In genomic region chr2:68453761-68454360, GRCh38 we compare ENCODE assay signal across 1 cellular context.
TF ChIP-seq lines count a peak whose summit lies in the region.

No MANE protein-coding gene starts in this region.

TF ChIP-seq in SK-N-SH, 30 proteins besides CTCF, POLR2A, EP300 and RAD21:
- TF ChIP-seq MEF2A (IDR thresholded peaks at IDR 0.05; ENCODE audit: borderline replicate concordance, low read depth) (no peak), USF2 (IDR thresholded peaks at IDR 0.05; ENCODE audit: borderline replicate concordance, low read depth, low read length) (no peak), PBX3 (IDR thresholded peaks at IDR 0.05) (no peak), ZBTB33 (IDR thresholded peaks at IDR 0.05; ENCODE audit: borderline replicate concordance, low read depth) (no peak), RXRA (IDR thresholded peaks at IDR 0.05; ENCODE audit: borderline replicate concordance, low read depth) (no peak), NRF1 (IDR thresholded peaks at IDR 0.05; ENCODE audit: low read depth, low read length) (no peak), TAF1 (IDR thresholded peaks at IDR 0.05; ENCODE audit: borderline replicate concordance, low read depth, low read length) (no peak), MXI1 (IDR thresholded peaks at IDR 0.05; ENCODE audit: low read depth, low read length) (no peak), RFX5 (IDR thresholded peaks at IDR 0.05; ENCODE audit: low read length) (no peak), SMC3 (IDR thresholded peaks at IDR 0.05; ENCODE audit: low read depth, low read length) (no peak), CHD2 (IDR thresholded peaks at IDR 0.05; ENCODE audit: low read length, partially characterized antibody) (no peak), YY1 (IDR thresholded peaks at IDR 0.05; ENCODE audit: low read depth) (no peak), SIN3A (IDR thresholded peaks at IDR 0.05; ENCODE audit: borderline replicate concordance, low read depth, low read length) (no peak), EZH2phosphoT487 (IDR thresholded peaks at IDR 0.05; ENCODE audit: borderline replicate concordance, low read depth) (no peak), GABPA (IDR thresholded peaks at IDR 0.05; ENCODE audit: low read depth) (no peak)
